ENCODE assay signal across 26 cellular contexts in the genomic region with DNA sequence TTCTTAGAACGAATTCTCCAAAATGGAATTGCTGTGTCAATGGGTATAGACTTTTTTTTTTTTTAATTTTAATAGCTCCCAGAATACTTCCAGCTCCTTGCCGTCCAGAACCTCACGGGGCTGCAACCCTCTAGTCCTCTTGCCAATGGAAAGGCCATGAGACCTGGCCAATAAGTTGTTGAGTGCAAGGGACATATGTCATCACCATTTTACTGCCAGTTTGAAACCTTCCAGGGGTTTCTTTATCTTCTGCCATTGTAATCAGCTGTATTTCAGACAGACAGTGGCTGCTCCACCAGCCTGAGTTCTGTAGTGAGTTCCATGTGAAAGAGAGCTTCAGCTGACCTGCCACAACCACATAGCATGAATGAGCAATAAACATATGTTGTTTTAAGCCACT.
DNase-seq lines count a peak whose midpoint lies in the region; ATAC-seq and TF ChIP-seq lines count a peak whose summit lies in the region.
"Had no signal": no experiment of that assay in that cellular context is flagged by ENCODE, and none has a peak within 500 bp of the region (broad histone marks: within the 10 kb centered on the region; RNA-seq: fewer than 3 reads in every experiment).

No MANE protein-coding gene starts in this region.

- no peak overlapping the region for H2BK5ac ChIP-seq in neuronal stem cell (ENCODE audit: low read length)

- no peak for TF ChIP-seq CTCF in heart right ventricle (IDR thresholded peaks at IDR 0.05)
- no peak for TF ChIP-seq CTCF in left ventricle myocardium inferior (IDR thresholded peaks at IDR 0.05; ENCODE audit: borderline replicate concordance)
- no peak for TF ChIP-seq CTCF in activated CD8-positive, alpha-beta T cell treated with anti-CD3 and anti-CD28 coated beads for 36 hours (IDR thresholded peaks at IDR 0.05)

- H3K4me2 ChIP-seq in neuronal stem cell (ENCODE audit: insufficient read depth, low read length, poor library complexity, severe bottlenecking) = no peak overlapping the region
- H3K4me2 ChIP-seq: BLaER1 had no signal

- DNase-seq in Right ventricle myocardium superior = no peak
- DNase-seq in cardiac septum (ENCODE audit: low spot score) = no peak
- DNase-seq in heart right ventricle = peak in 1 of 2 donors; percentile 41
- DNase-seq in left ventricle myocardium inferior = peak; percentile 9
- DNase-seq in neuronal stem cell (ENCODE audit: low spot score) = no peak
- DNase-seq in activated CD8-positive, alpha-beta T cell treated with anti-CD3 and anti-CD28 coated beads for 36 hours = no peak
- DNase-seq in stimulated activated CD4-positive, alpha-beta T cell treated with anti-CD3 and anti-CD28 coated beads, Interleukin-12 subunit alpha, Interleukin-12 subunit beta, amount 100 ng/mL, for 4 hours = no peak
- DNase-seq in foreskin melanocyte = no peak
- DNase-seq: 8988T; ACHN; BE2C; C1 segment of cervical spinal cord; CD4-positive, alpha-beta memory T cell; CD4-positive, CD25-positive, alpha-beta regulatory T cell; CD8-positive, alpha-beta memory T cell; COR-L47; DMS 273 treated with DMSO at 0.1 percent for 48 hours; DMS153; DMS53; DMS79; DND-41; EL; GDM1 had no signal

- no peaks in the 10 kb centered on the region for H3K79me1 ChIP-seq in neuronal stem cell (ENCODE audit: low read depth, low read length)

- H3K4me1 ChIP-seq in heart right ventricle (peaks cover 0 to 17% (median 0%) of the 10 kb centered on the region in 9 donors), left ventricle myocardium inferior (peaks cover 5% of the 10 kb centered on the region), neuronal stem cell (ENCODE audit: control insufficient read depth in 2 of 2, insufficient read depth in 1 of 2, low read depth in 1 of 2, low read length in 2 of 2) (no peaks in the 10 kb centered on the region)
- H3K4me1 ChIP-seq: BE2C, BLaER1 had no signal

- peak overlapping the region; percentile 3 for H3K9ac ChIP-seq in neuronal stem cell (ENCODE audit: low read depth, low read length, poor library complexity)
- H3K9ac ChIP-seq: BLaER1 had no signal

- no peak overlapping the region for H2AFZ ChIP-seq in neuronal stem cell (ENCODE audit: low read length)

- peak overlapping the region; percentile 15 for H3K18ac ChIP-seq in neuronal stem cell (ENCODE audit: low read length)

- no peaks in the 10 kb centered on the region for H3K36me3 ChIP-seq in heart right ventricle
- H3K36me3 ChIP-seq in left ventricle myocardium inferior = no peaks in the 10 kb centered on the region
- H3K36me3 ChIP-seq in neuronal stem cell (replicated peaks in 1 of 2; ENCODE audit: control insufficient read depth in 2 of 2, insufficient read depth in 2 of 2, low read length in 2 of 2) = no peaks in the 10 kb centered on the region
- H3K36me3 ChIP-seq: BE2C, BLaER1 had no signal

- no peak overlapping the region for H3K27ac Mint-ChIP-seq in activated CD8-positive, alpha-beta T cell treated with anti-CD3 and anti-CD28 coated beads for 36 hours
- H3K27ac Mint-ChIP-seq: CD14-positive monocyte; CD4-positive, alpha-beta memory T cell; CD4-positive, CD25-positive, alpha-beta regulatory T cell; CD8-positive, alpha-beta memory T cell had no signal

- POLR2A ChIA-PET in activated CD8-positive, alpha-beta T cell treated with anti-CD3 and anti-CD28 coated beads for 36 hours (lab: Charles Lee) = no interaction called here

- no peak overlapping the region for H4K8ac ChIP-seq in neuronal stem cell (ENCODE audit: low read depth, low read length)

- H3K14ac ChIP-seq in neuronal stem cell (ENCODE audit: low read length) = no peak overlapping the region

- CTCF ChIA-PET in activated CD8-positive, alpha-beta T cell treated with anti-CD3 and anti-CD28 coated beads for 36 hours (lab: Charles Lee) = no interaction called here

- H2BK15ac ChIP-seq in neuronal stem cell (ENCODE audit: low read length) = no peak overlapping the region

- H3K4me1 Mint-ChIP-seq in activated CD8-positive, alpha-beta T cell treated with anti-CD3 and anti-CD28 coated beads for 36 hours (ENCODE audit: low read depth) = no peaks in the 10 kb centered on the region
- H3K4me1 Mint-ChIP-seq: CD14-positive monocyte; CD4-positive, alpha-beta memory T cell; CD4-positive, CD25-positive, alpha-beta regulatory T cell; CD8-positive, alpha-beta memory T cell had no signal

- no peak overlapping the region for H2AK5ac ChIP-seq in neuronal stem cell (ENCODE audit: low read depth, low read length)

- no peak overlapping the region for H4K91ac ChIP-seq in neuronal stem cell (ENCODE audit: low read depth, low read length, poor library complexity)

- H3K27me3 ChIP-seq in heart right ventricle (no peaks in the 10 kb centered on the region), left ventricle myocardium inferior (ENCODE audit: low read depth) (no peaks in the 10 kb centered on the region), neuronal stem cell (ENCODE audit: control insufficient read depth in 3 of 3, insufficient read depth in 3 of 3, low read depth in 1 of 3, low read length in 3 of 3) (peaks cover 0 to 33% (median 0%) of the 10 kb centered on the region in 3 experiments)
- H3K27me3 ChIP-seq: BE2C, BLaER1 had no signal

- H3K36me3 Mint-ChIP-seq in activated CD8-positive, alpha-beta T cell treated with anti-CD3 and anti-CD28 coated beads for 36 hours (ENCODE audit: low read depth) = no peaks in the 10 kb centered on the region
- H3K36me3 Mint-ChIP-seq: CD14-positive monocyte; CD4-positive, alpha-beta memory T cell; CD4-positive, CD25-positive, alpha-beta regulatory T cell; CD8-positive, alpha-beta memory T cell had no signal

- H3K27me3 Mint-ChIP-seq in activated CD8-positive, alpha-beta T cell treated with anti-CD3 and anti-CD28 coated beads for 36 hours = peaks cover 4% of the 10 kb centered on the region
- H3K27me3 Mint-ChIP-seq: CD4-positive, alpha-beta memory T cell; CD4-positive, CD25-positive, alpha-beta regulatory T cell had no signal

- H2BK120ac ChIP-seq in neuronal stem cell (ENCODE audit: low read depth, low read length) = no peak overlapping the region

- peaks cover under 1% of the 10 kb centered on the region for H3K9me3 Mint-ChIP-seq in activated CD8-positive, alpha-beta T cell treated with anti-CD3 and anti-CD28 coated beads for 36 hours

- WGBS in heart right ventricle, 2 donors = 43 to 47% methylated on average over 3 of the region's 3 CpGs
- WGBS in neuronal stem cell (ENCODE audit: extremely low coverage in 2 of 2, insufficient read length in 2 of 2, insufficient replicate concordance in 1 of 2), 2 donors = no CpG with 5 or more reads among the region's 3 CpGs

- no peak overlapping the region for H3K4me3 Mint-ChIP-seq in activated CD8-positive, alpha-beta T cell treated with anti-CD3 and anti-CD28 coated beads for 36 hours
- H3K4me3 Mint-ChIP-seq: CD14-positive monocyte; CD4-positive, alpha-beta memory T cell; CD4-positive, CD25-positive, alpha-beta regulatory T cell; CD8-positive, alpha-beta memory T cell had no signal

- ATAC-seq in Right ventricle myocardium superior (ENCODE audit: poor library complexity) (peak; percentile 84), heart right ventricle (peak; percentile 71 to 95 (median 90))
- ATAC-seq in activated CD8-positive, alpha-beta T cell treated with anti-CD3 and anti-CD28 coated beads for 36 hours = no peak
- ATAC-seq: GM12878 had no signal

- H3K9me3 ChIP-seq in heart right ventricle (peaks cover 0 to 4% (median 0%) of the 10 kb centered on the region in 11 donors), left ventricle myocardium inferior (replicated peaks) (peaks cover under 1% of the 10 kb centered on the region), neuronal stem cell (replicated peaks in 1 of 2; ENCODE audit: control insufficient read depth in 2 of 2, insufficient read depth in 1 of 2, low read depth in 1 of 2, low read length in 2 of 2) (no peaks in the 10 kb centered on the region)
- H3K9me3 ChIP-seq: BE2C had no signal

- no peak overlapping the region for H3K23ac ChIP-seq in neuronal stem cell (ENCODE audit: low read depth, low read length, poor library complexity)

- H3K4ac ChIP-seq in neuronal stem cell (ENCODE audit: low read length) = no peak overlapping the region

- no peak overlapping the region for H3K27ac ChIP-seq in heart right ventricle
- no peak overlapping the region for H3K27ac ChIP-seq in left ventricle myocardium inferior (replicated peaks)
- no peak overlapping the region for H3K27ac ChIP-seq in neuronal stem cell (replicated peaks; ENCODE audit: low read length)
- H3K27ac ChIP-seq: BLaER1 had no signal

- H3K4me3 ChIP-seq in heart right ventricle = no peak overlapping the region
- H3K4me3 ChIP-seq in left ventricle myocardium inferior = no peak overlapping the region
- no peak overlapping the region for H3K4me3 ChIP-seq in neuronal stem cell (ENCODE audit: low read length in 2 of 2)
- H3K4me3 ChIP-seq: BLaER1, GM12878 had no signal

- H2BK12ac ChIP-seq in neuronal stem cell (ENCODE audit: low read length) = no peak overlapping the region

- intact Hi-C loops in Right ventricle myocardium superior (cut with DNase I) = no loop called here
- intact Hi-C loops in cardiac septum (cut with DNase I) = loop anchor here (2.0 kb wide), 1 partner anchor 28 kb away; no protein-coding TSS in a partner anchor
- intact Hi-C loops in heart right ventricle (cut with DNase I) = loop anchor here in 1 of 10 donors (2.0 kb wide), 1 partner anchor 28 kb away; no protein-coding TSS in a partner anchor
- intact Hi-C loops in left ventricle myocardium inferior (cut with micrococcal nuclease) = no loop called here
- intact Hi-C loops in activated CD8-positive, alpha-beta T cell treated with anti-CD3 and anti-CD28 coated beads for 36 hours (cut with micrococcal nuclease) = no loop called here
